In the genomic region with DNA sequence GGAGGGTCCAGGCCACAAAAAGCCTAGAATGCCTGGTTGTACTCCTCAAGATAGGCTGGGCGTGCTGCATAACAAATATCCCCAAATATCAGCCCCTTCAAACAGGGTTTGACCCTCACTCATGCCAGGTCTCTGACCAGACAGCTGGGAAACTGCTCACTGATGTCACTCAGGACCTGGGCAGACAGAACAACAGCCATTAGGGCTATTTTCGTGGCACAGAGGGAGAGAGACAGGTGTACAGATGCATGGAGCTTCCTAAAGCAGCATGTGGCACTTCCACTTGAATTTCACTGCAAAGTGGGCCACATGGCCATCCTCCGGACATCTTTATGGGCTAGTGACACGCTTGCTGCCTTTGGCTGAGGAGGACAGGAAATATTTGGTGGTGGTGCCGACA, we compare ENCODE assay signal across 24 cellular contexts.
DNase-seq lines count a peak whose midpoint lies in the region; ATAC-seq and TF ChIP-seq lines count a peak whose summit lies in the region.
"Had no signal": no experiment of that assay in that cellular context is flagged by ENCODE, and none has a peak within 500 bp of the region (broad histone marks: within the 10 kb centered on the region; RNA-seq: fewer than 3 reads in every experiment).

No MANE protein-coding gene starts in this region.

- TF ChIP-seq EP300 in transverse colon (IDR thresholded peaks at IDR 0.05; ENCODE audit: low read depth) = no peak

- TF ChIP-seq POLR2A in transverse colon (IDR thresholded peaks at IDR 0.05) = no peak

- in situ Hi-C loops in transverse colon (cut with MboI; ENCODE audit: low pct_ligation_motif_present in 1 of 4, low pct_unique_long_range_greater_than_20kb in 1 of 4, low sequenced_read_pairs in 3 of 4) = no loop called here

- ATAC-seq in natural killer cell = no peak
- ATAC-seq in natural killer cell treated with Interleukin-12 subunit alpha and Interleukin-12 subunit beta and Interleukin-15 and Interleukin-18, amount 100 ng/mL, for 72 hours = no peak
- no peak for ATAC-seq in T-helper 17 cell
- no peak for ATAC-seq in HG03571 (IDR thresholded peaks at IDR 0.05; ENCODE audit: unreplicated experiment)
- ATAC-seq: GM12878, K562, T-cell had no signal

- TF ChIP-seq CTCF in natural killer cell (IDR thresholded peaks at IDR 0.05) (no peak), transverse colon (IDR thresholded peaks at IDR 0.05) (no peak)

- no peaks in the 10 kb centered on the region for H3K27me3 ChIP-seq in transverse colon
- H3K27me3 ChIP-seq: dorsolateral prefrontal cortex, SJCRH30, vagina had no signal

- DNase-seq in natural killer cell = no peak
- no peak for DNase-seq in natural killer cell treated with Interleukin-12 subunit alpha and Interleukin-12 subunit beta and Interleukin-15 and Interleukin-18, amount 100 ng/mL, for 72 hours (ENCODE audit: low spot score)
- no peak for DNase-seq in T-helper 17 cell
- DNase-seq in immature natural killer cell = peak in 2 of 3 donors; percentile 31 to 37
- DNase-seq in NCI-H345 treated with DMSO at 0.1 percent for 48 hours (lab: John Stamatoyannopoulos, UW; ENCODE audit: unreplicated experiment) = no peak
- DNase-seq in transverse colon = no peak
- DNase-seq: activated CD4-positive, alpha-beta T cell treated with anti-CD3 and anti-CD28 coated beads for 1 hour; activated gamma-delta T cell treated with Interleukin-2 at 50 U/mL for 16 hours; activated T-cell treated with anti-CD3 and anti-CD28 coated beads, Interleukin-2, amount 50 U/mL, for 24 hours; aorta; Caco-2; central memory CD4-positive, alpha-beta T cell; DMS79 treated with DMSO at 0.1 percent for 48 hours; dorsolateral prefrontal cortex; midbrain; NCI-H510A treated with DMSO at 0.1 percent for 48 hours; SJCRH30; substantia nigra; T-cell had no signal

- H3K4me3 Mint-ChIP-seq in natural killer cell (peak overlapping the region; percentile 17), T-helper 17 cell (no peak overlapping the region), immature natural killer cell (peak overlapping the region in 4 of 5 donors; percentile 6 to 51 (median 34))
- no peak overlapping the region for H3K4me3 Mint-ChIP-seq in natural killer cell treated with Interleukin-12 subunit alpha and Interleukin-12 subunit beta and Interleukin-15 and Interleukin-18, amount 100 ng/mL, for 72 hours
- H3K4me3 Mint-ChIP-seq: activated T-cell treated with anti-CD3 and anti-CD28 coated beads, Interleukin-2, amount 50 U/mL, for 24 hours; T-cell had no signal

- no peaks in the 10 kb centered on the region for H3K36me3 Mint-ChIP-seq in natural killer cell
- no peaks in the 10 kb centered on the region for H3K36me3 Mint-ChIP-seq in natural killer cell treated with Interleukin-12 subunit alpha and Interleukin-12 subunit beta and Interleukin-15 and Interleukin-18, amount 100 ng/mL, for 72 hours
- H3K36me3 Mint-ChIP-seq in T-helper 17 cell (ENCODE audit: low read depth) = no peaks in the 10 kb centered on the region
- H3K36me3 Mint-ChIP-seq in immature natural killer cell = no peaks in the 10 kb centered on the region

- H3K9me3 ChIP-seq in T-helper 17 cell (ENCODE audit: control insufficient read depth, low read length, poor library complexity, severe bottlenecking) (no peaks in the 10 kb centered on the region), transverse colon (no peaks in the 10 kb centered on the region)
- H3K9me3 ChIP-seq: Caco-2, SJCRH30, vagina had no signal

- H3K4me3 ChIP-seq in transverse colon = no peak overlapping the region
- H3K4me3 ChIP-seq: dorsolateral prefrontal cortex, GM12878, K562, SJCRH30, vagina had no signal

- no peaks in the 10 kb centered on the region for H3K27me3 Mint-ChIP-seq in natural killer cell (ENCODE audit: low read depth in 2 of 2)
- no peaks in the 10 kb centered on the region for H3K27me3 Mint-ChIP-seq in natural killer cell treated with Interleukin-12 subunit alpha and Interleukin-12 subunit beta and Interleukin-15 and Interleukin-18, amount 100 ng/mL, for 72 hours
- no peaks in the 10 kb centered on the region for H3K27me3 Mint-ChIP-seq in T-helper 17 cell
- H3K27me3 Mint-ChIP-seq in immature natural killer cell (ENCODE audit: low read depth in 3 of 3) = no peaks in the 10 kb centered on the region
- H3K27me3 Mint-ChIP-seq: activated T-cell treated with anti-CD3 and anti-CD28 coated beads, Interleukin-2, amount 50 U/mL, for 24 hours; T-cell had no signal

- 86% methylated on average over 5 of the region's 5 CpGs; no CpG with 5 or more reads in 1 of the 2 donors for WGBS in transverse colon (ENCODE audit: low coverage in 1 of 2), 2 donors

- intact Hi-C loops in natural killer cell (cut with micrococcal nuclease) (no loop called here), transverse colon (cut with DNase I; ENCODE audit: low total_unique reads) (no loop called here)

- H3K27ac ChIP-seq in temporal lobe (ENCODE audit: low read depth, low read length) (peak overlapping the region; percentile 12), transverse colon (no peak overlapping the region)
- H3K27ac ChIP-seq: SJCRH30, vagina had no signal

- H3K4me1 Mint-ChIP-seq in natural killer cell (peaks cover 40 to 48% of the 10 kb centered on the region in 2 donors), T-helper 17 cell (peaks cover 7% of the 10 kb centered on the region), immature natural killer cell (peaks cover 52 to 68% of the 10 kb centered on the region in 2 donors)
- H3K4me1 Mint-ChIP-seq in natural killer cell treated with Interleukin-12 subunit alpha and Interleukin-12 subunit beta and Interleukin-15 and Interleukin-18, amount 100 ng/mL, for 72 hours (ENCODE audit: low read depth in 2 of 2) = peaks cover 19 to 51% of the 10 kb centered on the region in 2 donors

- peak overlapping the region; percentile 45 to 64 for H3K27ac Mint-ChIP-seq in natural killer cell
- H3K27ac Mint-ChIP-seq in natural killer cell treated with Interleukin-12 subunit alpha and Interleukin-12 subunit beta and Interleukin-15 and Interleukin-18, amount 100 ng/mL, for 72 hours = peak overlapping the region in 1 of 2 donors; percentile 12
- H3K27ac Mint-ChIP-seq in T-helper 17 cell = peak overlapping the region; percentile 82
- peak overlapping the region; percentile 52 to 85 (median 83) for H3K27ac Mint-ChIP-seq in immature natural killer cell

- H3K9me3 Mint-ChIP-seq in natural killer cell (no peaks in the 10 kb centered on the region), immature natural killer cell (no peaks in the 10 kb centered on the region)
- no peaks in the 10 kb centered on the region for H3K9me3 Mint-ChIP-seq in natural killer cell treated with Interleukin-12 subunit alpha and Interleukin-12 subunit beta and Interleukin-15 and Interleukin-18, amount 100 ng/mL, for 72 hours
- H3K9me3 Mint-ChIP-seq: activated T-cell treated with anti-CD3 and anti-CD28 coated beads, Interleukin-2, amount 50 U/mL, for 24 hours; T-cell had no signal

- H3K36me3 ChIP-seq in transverse colon = no peaks in the 10 kb centered on the region
- H3K36me3 ChIP-seq: SJCRH30, vagina had no signal

- H3K4me1 ChIP-seq in transverse colon = peaks cover 4 to 24% (median 12%) of the 10 kb centered on the region in 4 donors
- H3K4me1 ChIP-seq: Caco-2 had no signal

Comparison
In these comparisons a context has a peak if more than half of its experiments do, and no peak if none do; other contexts are left out.
1. H3K4me3 Mint-ChIP-seq: peak in natural killer cell (single experiment) and immature natural killer cell (4 of 5); none in natural killer cell treated with Interleukin-12 subunit alpha and Interleukin-12 subunit beta and Interleukin-15 and Interleukin-18, amount 100 ng/mL, for 72 hours (single experiment) and T-helper 17 cell (single experiment).
2. DNase-seq: peak in immature natural killer cell (2 of 3); none in natural killer cell (single experiment), natural killer cell treated with Interleukin-12 subunit alpha and Interleukin-12 subunit beta and Interleukin-15 and Interleukin-18, amount 100 ng/mL, for 72 hours (single experiment), T-helper 17 cell (0 of 3), NCI-H345 treated with DMSO at 0.1 percent for 48 hours (single experiment) and transverse colon (single experiment).